25 cellular contexts compared by ENCODE assay signal in the genomic region with DNA sequence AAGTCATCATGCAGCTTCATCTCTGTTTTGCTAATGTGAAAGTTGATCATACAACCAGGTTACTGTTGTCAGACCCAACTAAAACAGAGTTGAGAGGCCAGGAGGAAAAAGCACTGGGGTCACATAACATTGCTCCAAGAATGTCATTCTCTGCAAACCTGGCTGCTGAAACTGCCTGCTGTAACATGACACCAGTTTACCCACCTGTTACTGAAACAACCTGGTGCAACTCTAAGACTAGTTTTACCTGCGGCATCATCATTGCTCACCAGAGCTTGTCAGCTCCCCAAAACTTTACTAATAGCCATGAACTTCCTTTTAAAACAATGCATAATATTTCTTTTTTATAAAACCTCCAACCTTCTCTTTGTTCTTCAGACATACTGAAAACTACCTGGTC. TPM values are rescaled to one million over a fixed set of nuclear protein-coding genes. Genes with fewer than 3 reads are reported as not detected.
DNase-seq lines count a peak whose midpoint lies in the region; ATAC-seq, FAIRE-seq and TF ChIP-seq lines count a peak whose summit lies in the region.
"Had no signal": no experiment of that assay in that cellular context is flagged by ENCODE, and none has a peak within 500 bp of the region (broad histone marks: within the 10 kb centered on the region; RNA-seq: fewer than 3 reads in every experiment).

No MANE protein-coding gene starts in this region.

- H2AFZ ChIP-seq in Loucy (ENCODE audit: low read length) = no peak overlapping the region
- H2AFZ ChIP-seq in osteoblast (ENCODE audit: low read length) = no peak overlapping the region

- no peaks in the 10 kb centered on the region for H3K9me2 ChIP-seq in Loucy (replicated peaks; ENCODE audit: low read depth, low read length)

- in situ Hi-C loops in T47D (cut with HindIII; ENCODE audit: low pct_unique_long_range_greater_than_20kb, low sequenced_read_pairs) = no loop called here

- H3K4me3 Mint-ChIP-seq in MCF 10A (ENCODE audit: unreplicated experiment) = no peak overlapping the region
- H3K4me3 Mint-ChIP-seq: B cell, IgD-negative memory B cell, T-helper 17 cell had no signal

- no peak overlapping the region for H3K27ac Mint-ChIP-seq in MCF 10A (ENCODE audit: low read depth, unreplicated experiment)
- H3K27ac Mint-ChIP-seq: B cell, IgD-negative memory B cell, T-helper 17 cell had no signal

- no TSS peak for BruUV-seq in MCF 10A (replicated peaks; lab: Mats Ljungman, UMichigan)

- FAIRE-seq in bronchial epithelial cell (lab: Jason Lieb, UNC) = no peak
- FAIRE-seq: A204.1, D721Med, H1 had no signal

- no peaks in the 10 kb centered on the region for H4K20me1 ChIP-seq in Loucy (ENCODE audit: insufficient read depth, low read length, poor library complexity, severe bottlenecking)
- no peaks in the 10 kb centered on the region for H4K20me1 ChIP-seq in osteoblast (ENCODE audit: insufficient read depth, low read length)

- no peaks in the 10 kb centered on the region for H3K36me3 Mint-ChIP-seq in MCF 10A (ENCODE audit: insufficient read depth, unreplicated experiment)
- H3K36me3 Mint-ChIP-seq: IgD-negative memory B cell had no signal

- H3K27me3 ChIP-seq in Loucy (ENCODE audit: insufficient read depth, low read length, poor library complexity, severe bottlenecking) (no peaks in the 10 kb centered on the region), bronchial epithelial cell (ENCODE audit: control insufficient read depth, insufficient read depth, low read length) (no peaks in the 10 kb centered on the region), osteoblast (ENCODE audit: insufficient read depth, low read length) (no peaks in the 10 kb centered on the region)
- H3K27me3 ChIP-seq: MG63 had no signal

- DNase-seq in T47D (ENCODE audit: low read depth in 1 of 2, low spot score in 1 of 2) = peak; percentile 46 to 82
- no peak for DNase-seq in MCF 10A (ENCODE audit: unreplicated experiment)
- DNase-seq in bronchial epithelial cell (ENCODE audit: low read depth) = peak; percentile 50
- DNase-seq in osteoblast (ENCODE audit: insufficient read length, low spot score, missing footprints) = peak; percentile 22
- DNase-seq in RKO (ENCODE audit: low spot score) = no peak
- DNase-seq: DMS79, Karpas-422, MG63, NCI-H1417, NCI-H1694 treated with DMSO at 0.1 percent for 48 hours, NCI-H2081 treated with DMSO at 0.1 percent for 48 hours, NCI-H226, NCI-H510A treated with DMSO at 0.1 percent for 48 hours, SHP77 treated with DMSO at 0.1 percent for 48 hours, SW 1271, T-helper 17 cell had no signal

- H3F3A ChIP-seq in Loucy (ENCODE audit: low read depth) = no peaks in the 10 kb centered on the region

- TF ChIP-seq CTCF in MCF 10A (IDR thresholded peaks at IDR 0.05; ENCODE audit: unreplicated experiment) (no peak), Loucy (conservative IDR thresholded peaks at IDR 0.05; ENCODE audit: low read length) (no peak), bronchial epithelial cell (IDR thresholded peaks at IDR 0.05; ENCODE audit: insufficient read depth, low read length, severe bottlenecking) (no peak), osteoblast (IDR thresholded peaks at IDR 0.05; ENCODE audit: extremely low read depth, low read depth, low read length) (no peak)

- peaks cover 11% of the 10 kb centered on the region for H3K4me1 Mint-ChIP-seq in MCF 10A (ENCODE audit: insufficient read depth, unreplicated experiment)

- H3K4me2 ChIP-seq in Loucy (ENCODE audit: low read depth, low read length, poor library complexity, severe bottlenecking) (peak overlapping the region; percentile 89), osteoblast (ENCODE audit: insufficient read depth, low read length) (no peak overlapping the region)

- CTCF ChIA-PET in MCF 10A (lab: Yijun Ruan, JAX) = interaction anchor here (0.6 to 4.6 kb wide), 7 partner anchors 81 to 322 kb away, joined by 3 to 68 read pairs (median 3); no protein-coding TSS in a partner anchor

- peak overlapping the region; percentile 26 for H3K4me3 ChIP-seq in Loucy (ENCODE audit: low read length, poor library complexity, severe bottlenecking)
- H3K4me3 ChIP-seq in bronchial epithelial cell (ENCODE audit: low read depth, low read length) = no peak overlapping the region
- no peak overlapping the region for H3K4me3 ChIP-seq in osteoblast (ENCODE audit: insufficient read depth, low read length)
- H3K4me3 ChIP-seq: MG63, SK-N-MC had no signal

- ATAC-seq in GM19452 (IDR thresholded peaks at IDR 0.05; ENCODE audit: unreplicated experiment) = no peak
- ATAC-seq: T-helper 17 cell had no signal

- H3K9me3 Mint-ChIP-seq in MCF 10A (ENCODE audit: unreplicated experiment) = no peaks in the 10 kb centered on the region

- peaks cover 17% of the 10 kb centered on the region for H3K4me1 ChIP-seq in Loucy (ENCODE audit: insufficient read depth, low read length, poor library complexity, severe bottlenecking)
- peaks cover 12% of the 10 kb centered on the region for H3K4me1 ChIP-seq in osteoblast (ENCODE audit: insufficient read depth, low read length)

- H3K9ac ChIP-seq in Loucy (ENCODE audit: low read depth, low read length, poor library complexity, severe bottlenecking) = no peak overlapping the region

- no peaks in the 10 kb centered on the region for H3K27me3 Mint-ChIP-seq in MCF 10A (ENCODE audit: insufficient read depth, unreplicated experiment)
- H3K27me3 Mint-ChIP-seq: B cell, IgD-negative memory B cell, T-helper 17 cell had no signal

- H3K79me2 ChIP-seq in Loucy (ENCODE audit: insufficient read depth, low read length) (peaks cover 26% of the 10 kb centered on the region), osteoblast (ENCODE audit: insufficient read depth, low read length) (no peaks in the 10 kb centered on the region)

- no peak overlapping the region for H3K27ac ChIP-seq in osteoblast (ENCODE audit: low read depth, low read length)
- H3K27ac ChIP-seq: RWPE1, SK-N-MC had no signal

- H3K36me3 ChIP-seq in Loucy (ENCODE audit: insufficient read depth, low read length) (no peaks in the 10 kb centered on the region), bronchial epithelial cell (ENCODE audit: control insufficient read depth, insufficient read depth, low read length) (no peaks in the 10 kb centered on the region), osteoblast (ENCODE audit: insufficient read depth, low read length) (no peaks in the 10 kb centered on the region)
- H3K36me3 ChIP-seq: MG63 had no signal

- POLR2A ChIA-PET in MCF 10A (lab: Yijun Ruan, JAX) = no interaction called here

- intact Hi-C loops in MCF 10A (cut with micrococcal nuclease) = no loop called here

- H3K9me3 ChIP-seq in Loucy (ENCODE audit: insufficient read depth, low read depth, low read length) = no peaks in the 10 kb centered on the region
- H3K9me3 ChIP-seq in osteoblast (ENCODE audit: low read depth, low read length) = no peaks in the 10 kb centered on the region
- H3K9me3 ChIP-seq: MG63 had no signal

RNA-seq across cellular contexts. Expression of gene DEGS2, which starts 30.7 kb away (rescaled TPM):
- total RNA-seq in MCF 10A (2022) = 0.07 and 0.39 TPM in 2 replicates
- total RNA-seq in bronchial epithelial cell = 0.53 and 9.7 TPM in 2 replicates
- 0.29 and 0.36 TPM in 2 replicates for total RNA-seq in osteoblast

RNA-seq across cellular contexts. Expression of gene YY1, which starts 48.8 kb away (rescaled TPM):
- total RNA-seq in MCF 10A (2022) = 66.7 and 73.3 TPM in 2 replicates
- 44.8 and 50.5 TPM in 2 replicates for total RNA-seq in bronchial epithelial cell
- 45.2 and 47.1 TPM in 2 replicates for total RNA-seq in osteoblast

Comparison
In these comparisons a context has a peak if more than half of its experiments do, and no peak if none do; other contexts are left out.
1. DNase-seq: peak in T47D (2 of 2), bronchial epithelial cell (single experiment) and osteoblast (single experiment); none in MCF 10A (single experiment) and RKO (single experiment).